Comparison of ENCODE assay signal across 1 cellular context in the genomic region with DNA sequence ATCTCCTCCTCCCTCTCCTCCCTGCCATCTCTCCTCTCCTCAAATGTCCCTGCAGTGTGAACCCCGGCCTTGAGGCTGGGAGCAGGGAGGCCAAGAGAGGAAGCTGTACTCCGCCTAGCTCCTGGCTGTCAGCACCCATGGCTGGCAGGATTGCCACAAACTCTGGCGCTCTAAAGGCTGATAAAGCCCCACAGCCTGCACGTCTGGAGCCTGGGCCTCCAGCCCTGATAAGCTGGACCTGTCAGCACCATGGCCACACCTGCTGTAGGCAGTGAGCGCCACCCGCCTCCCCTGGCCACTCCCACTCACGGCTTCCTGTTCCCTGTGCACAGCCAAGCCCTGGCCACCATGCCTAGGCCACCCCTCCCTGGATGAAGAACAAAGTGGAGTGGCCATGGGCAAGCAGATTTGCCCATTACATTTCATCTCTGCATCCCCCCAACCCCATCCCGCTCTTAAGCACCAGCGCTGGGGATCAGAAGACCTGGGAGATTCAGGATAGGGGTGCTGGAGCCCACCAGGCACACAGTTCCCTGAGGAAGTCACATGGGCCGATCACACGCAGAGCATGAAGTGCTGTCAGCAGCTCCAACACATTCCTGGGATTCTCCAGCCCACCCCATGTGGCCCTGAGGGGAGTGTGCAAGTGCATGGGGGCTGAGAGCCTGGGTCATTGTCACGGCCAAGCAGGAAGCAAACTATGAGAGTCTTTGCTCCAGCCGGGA.
TF ChIP-seq lines count a peak whose summit lies in the region.

No MANE protein-coding gene starts in this region.

TF ChIP-seq in K562, 482 proteins besides CTCF, POLR2A, EP300 and RAD21 (continued from another document and continues in another):
- TF ChIP-seq CTBP1 (IDR thresholded peaks at IDR 0.05; ENCODE audit: borderline replicate concordance) = peak; percentile 98
- no peak for TF ChIP-seq XRCC3 (IDR thresholded peaks at IDR 0.05)
- peak; percentile 87 for TF ChIP-seq CREM (IDR thresholded peaks at IDR 0.05; ENCODE audit: low read depth)
- TF ChIP-seq, protein P1, sequence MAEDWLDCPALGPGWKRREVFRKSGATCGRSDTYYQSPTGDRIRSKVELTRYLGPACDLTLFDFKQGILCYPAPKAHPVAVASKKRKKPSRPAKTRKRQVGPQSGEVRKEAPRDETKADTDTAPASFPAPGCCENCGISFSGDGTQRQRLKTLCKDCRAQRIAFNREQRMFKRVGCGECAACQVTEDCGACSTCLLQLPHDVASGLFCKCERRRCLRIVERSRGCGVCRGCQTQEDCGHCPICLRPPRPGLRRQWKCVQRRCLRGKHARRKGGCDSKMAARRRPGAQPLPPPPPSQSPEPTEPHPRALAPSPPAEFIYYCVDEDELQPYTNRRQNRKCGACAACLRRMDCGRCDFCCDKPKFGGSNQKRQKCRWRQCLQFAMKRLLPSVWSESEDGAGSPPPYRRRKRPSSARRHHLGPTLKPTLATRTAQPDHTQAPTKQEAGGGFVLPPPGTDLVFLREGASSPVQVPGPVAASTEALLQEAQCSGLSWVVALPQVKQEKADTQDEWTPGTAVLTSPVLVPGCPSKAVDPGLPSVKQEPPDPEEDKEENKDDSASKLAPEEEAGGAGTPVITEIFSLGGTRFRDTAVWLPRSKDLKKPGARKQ (CRISPR knock-in tag; IDR thresholded peaks at IDR 0.05) = no peak
- TF ChIP-seq NR2F6 (CRISPR knock-in tag; IDR thresholded peaks at IDR 0.05) = no peak
- TF ChIP-seq POU5F1 (IDR thresholded peaks at IDR 0.05; ENCODE audit: borderline replicate concordance, low read depth, low read length, partially characterized antibody) = peak; percentile 14
- TF ChIP-seq, protein P2, sequence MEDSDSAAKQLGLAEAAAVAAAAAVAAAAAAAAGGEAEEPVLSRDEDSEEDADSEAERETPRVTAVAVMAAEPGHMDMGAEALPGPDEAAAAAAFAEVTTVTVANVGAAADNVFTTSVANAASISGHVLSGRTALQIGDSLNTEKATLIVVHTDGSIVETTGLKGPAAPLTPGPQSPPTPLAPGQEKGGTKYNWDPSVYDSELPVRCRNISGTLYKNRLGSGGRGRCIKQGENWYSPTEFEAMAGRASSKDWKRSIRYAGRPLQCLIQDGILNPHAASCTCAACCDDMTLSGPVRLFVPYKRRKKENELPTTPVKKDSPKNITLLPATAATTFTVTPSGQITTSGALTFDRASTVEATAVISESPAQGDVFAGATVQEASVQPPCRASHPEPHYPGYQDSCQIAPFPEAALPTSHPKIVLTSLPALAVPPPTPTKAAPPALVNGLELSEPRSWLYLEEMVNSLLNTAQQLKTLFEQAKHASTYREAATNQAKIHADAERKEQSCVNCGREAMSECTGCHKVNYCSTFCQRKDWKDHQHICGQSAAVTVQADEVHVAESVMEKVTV (CRISPR knock-in tag; IDR thresholded peaks at IDR 0.05) = no peak
- TF ChIP-seq, protein P3, sequence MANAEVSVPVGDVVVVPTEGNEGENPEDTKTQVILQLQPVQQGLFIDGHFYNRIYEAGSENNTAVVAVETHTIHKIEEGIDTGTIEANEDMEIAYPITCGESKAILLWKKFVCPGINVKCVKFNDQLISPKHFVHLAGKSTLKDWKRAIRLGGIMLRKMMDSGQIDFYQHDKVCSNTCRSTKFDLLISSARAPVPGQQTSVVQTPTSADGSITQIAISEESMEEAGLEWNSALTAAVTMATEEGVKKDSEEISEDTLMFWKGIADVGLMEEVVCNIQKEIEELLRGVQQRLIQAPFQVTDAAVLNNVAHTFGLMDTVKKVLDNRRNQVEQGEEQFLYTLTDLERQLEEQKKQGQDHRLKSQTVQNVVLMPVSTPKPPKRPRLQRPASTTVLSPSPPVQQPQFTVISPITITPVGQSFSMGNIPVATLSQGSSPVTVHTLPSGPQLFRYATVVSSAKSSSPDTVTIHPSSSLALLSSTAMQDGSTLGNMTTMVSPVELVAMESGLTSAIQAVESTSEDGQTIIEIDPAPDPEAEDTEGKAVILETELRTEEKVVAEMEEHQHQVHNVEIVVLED (CRISPR knock-in tag; IDR thresholded peaks at IDR 0.05) = no peak
- TF ChIP-seq, protein P4, sequence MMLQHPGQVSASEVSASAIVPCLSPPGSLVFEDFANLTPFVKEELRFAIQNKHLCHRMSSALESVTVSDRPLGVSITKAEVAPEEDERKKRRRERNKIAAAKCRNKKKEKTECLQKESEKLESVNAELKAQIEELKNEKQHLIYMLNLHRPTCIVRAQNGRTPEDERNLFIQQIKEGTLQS (IDR thresholded peaks at IDR 0.05) = no peak; the same call in 1 of the 2 replicates
- TF ChIP-seq, protein P4 (CRISPR knock-in tag; conservative IDR thresholded peaks at IDR 0.05) = no peak
- TF ChIP-seq, protein P5, sequence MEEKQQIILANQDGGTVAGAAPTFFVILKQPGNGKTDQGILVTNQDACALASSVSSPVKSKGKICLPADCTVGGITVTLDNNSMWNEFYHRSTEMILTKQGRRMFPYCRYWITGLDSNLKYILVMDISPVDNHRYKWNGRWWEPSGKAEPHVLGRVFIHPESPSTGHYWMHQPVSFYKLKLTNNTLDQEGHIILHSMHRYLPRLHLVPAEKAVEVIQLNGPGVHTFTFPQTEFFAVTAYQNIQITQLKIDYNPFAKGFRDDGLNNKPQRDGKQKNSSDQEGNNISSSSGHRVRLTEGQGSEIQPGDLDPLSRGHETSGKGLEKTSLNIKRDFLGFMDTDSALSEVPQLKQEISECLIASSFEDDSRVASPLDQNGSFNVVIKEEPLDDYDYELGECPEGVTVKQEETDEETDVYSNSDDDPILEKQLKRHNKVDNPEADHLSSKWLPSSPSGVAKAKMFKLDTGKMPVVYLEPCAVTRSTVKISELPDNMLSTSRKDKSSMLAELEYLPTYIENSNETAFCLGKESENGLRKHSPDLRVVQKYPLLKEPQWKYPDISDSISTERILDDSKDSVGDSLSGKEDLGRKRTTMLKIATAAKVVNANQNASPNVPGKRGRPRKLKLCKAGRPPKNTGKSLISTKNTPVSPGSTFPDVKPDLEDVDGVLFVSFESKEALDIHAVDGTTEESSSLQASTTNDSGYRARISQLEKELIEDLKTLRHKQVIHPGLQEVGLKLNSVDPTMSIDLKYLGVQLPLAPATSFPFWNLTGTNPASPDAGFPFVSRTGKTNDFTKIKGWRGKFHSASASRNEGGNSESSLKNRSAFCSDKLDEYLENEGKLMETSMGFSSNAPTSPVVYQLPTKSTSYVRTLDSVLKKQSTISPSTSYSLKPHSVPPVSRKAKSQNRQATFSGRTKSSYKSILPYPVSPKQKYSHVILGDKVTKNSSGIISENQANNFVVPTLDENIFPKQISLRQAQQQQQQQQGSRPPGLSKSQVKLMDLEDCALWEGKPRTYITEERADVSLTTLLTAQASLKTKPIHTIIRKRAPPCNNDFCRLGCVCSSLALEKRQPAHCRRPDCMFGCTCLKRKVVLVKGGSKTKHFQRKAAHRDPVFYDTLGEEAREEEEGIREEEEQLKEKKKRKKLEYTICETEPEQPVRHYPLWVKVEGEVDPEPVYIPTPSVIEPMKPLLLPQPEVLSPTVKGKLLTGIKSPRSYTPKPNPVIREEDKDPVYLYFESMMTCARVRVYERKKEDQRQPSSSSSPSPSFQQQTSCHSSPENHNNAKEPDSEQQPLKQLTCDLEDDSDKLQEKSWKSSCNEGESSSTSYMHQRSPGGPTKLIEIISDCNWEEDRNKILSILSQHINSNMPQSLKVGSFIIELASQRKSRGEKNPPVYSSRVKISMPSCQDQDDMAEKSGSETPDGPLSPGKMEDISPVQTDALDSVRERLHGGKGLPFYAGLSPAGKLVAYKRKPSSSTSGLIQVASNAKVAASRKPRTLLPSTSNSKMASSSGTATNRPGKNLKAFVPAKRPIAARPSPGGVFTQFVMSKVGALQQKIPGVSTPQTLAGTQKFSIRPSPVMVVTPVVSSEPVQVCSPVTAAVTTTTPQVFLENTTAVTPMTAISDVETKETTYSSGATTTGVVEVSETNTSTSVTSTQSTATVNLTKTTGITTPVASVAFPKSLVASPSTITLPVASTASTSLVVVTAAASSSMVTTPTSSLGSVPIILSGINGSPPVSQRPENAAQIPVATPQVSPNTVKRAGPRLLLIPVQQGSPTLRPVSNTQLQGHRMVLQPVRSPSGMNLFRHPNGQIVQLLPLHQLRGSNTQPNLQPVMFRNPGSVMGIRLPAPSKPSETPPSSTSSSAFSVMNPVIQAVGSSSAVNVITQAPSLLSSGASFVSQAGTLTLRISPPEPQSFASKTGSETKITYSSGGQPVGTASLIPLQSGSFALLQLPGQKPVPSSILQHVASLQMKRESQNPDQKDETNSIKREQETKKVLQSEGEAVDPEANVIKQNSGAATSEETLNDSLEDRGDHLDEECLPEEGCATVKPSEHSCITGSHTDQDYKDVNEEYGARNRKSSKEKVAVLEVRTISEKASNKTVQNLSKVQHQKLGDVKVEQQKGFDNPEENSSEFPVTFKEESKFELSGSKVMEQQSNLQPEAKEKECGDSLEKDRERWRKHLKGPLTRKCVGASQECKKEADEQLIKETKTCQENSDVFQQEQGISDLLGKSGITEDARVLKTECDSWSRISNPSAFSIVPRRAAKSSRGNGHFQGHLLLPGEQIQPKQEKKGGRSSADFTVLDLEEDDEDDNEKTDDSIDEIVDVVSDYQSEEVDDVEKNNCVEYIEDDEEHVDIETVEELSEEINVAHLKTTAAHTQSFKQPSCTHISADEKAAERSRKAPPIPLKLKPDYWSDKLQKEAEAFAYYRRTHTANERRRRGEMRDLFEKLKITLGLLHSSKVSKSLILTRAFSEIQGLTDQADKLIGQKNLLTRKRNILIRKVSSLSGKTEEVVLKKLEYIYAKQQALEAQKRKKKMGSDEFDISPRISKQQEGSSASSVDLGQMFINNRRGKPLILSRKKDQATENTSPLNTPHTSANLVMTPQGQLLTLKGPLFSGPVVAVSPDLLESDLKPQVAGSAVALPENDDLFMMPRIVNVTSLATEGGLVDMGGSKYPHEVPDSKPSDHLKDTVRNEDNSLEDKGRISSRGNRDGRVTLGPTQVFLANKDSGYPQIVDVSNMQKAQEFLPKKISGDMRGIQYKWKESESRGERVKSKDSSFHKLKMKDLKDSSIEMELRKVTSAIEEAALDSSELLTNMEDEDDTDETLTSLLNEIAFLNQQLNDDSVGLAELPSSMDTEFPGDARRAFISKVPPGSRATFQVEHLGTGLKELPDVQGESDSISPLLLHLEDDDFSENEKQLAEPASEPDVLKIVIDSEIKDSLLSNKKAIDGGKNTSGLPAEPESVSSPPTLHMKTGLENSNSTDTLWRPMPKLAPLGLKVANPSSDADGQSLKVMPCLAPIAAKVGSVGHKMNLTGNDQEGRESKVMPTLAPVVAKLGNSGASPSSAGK (IDR thresholded peaks at IDR 0.05) = peak; percentile 79
- peak; percentile 77 for TF ChIP-seq SMAD1 (IDR thresholded peaks at IDR 0.05; ENCODE audit: low read depth, low read length, partially characterized antibody)
- peak; percentile 94 for TF ChIP-seq NFIC (IDR thresholded peaks at IDR 0.05)
- peak; percentile 80 for TF ChIP-seq MXI1 (IDR thresholded peaks at IDR 0.05; ENCODE audit: low read depth, low read length)
- TF ChIP-seq, protein P6, sequence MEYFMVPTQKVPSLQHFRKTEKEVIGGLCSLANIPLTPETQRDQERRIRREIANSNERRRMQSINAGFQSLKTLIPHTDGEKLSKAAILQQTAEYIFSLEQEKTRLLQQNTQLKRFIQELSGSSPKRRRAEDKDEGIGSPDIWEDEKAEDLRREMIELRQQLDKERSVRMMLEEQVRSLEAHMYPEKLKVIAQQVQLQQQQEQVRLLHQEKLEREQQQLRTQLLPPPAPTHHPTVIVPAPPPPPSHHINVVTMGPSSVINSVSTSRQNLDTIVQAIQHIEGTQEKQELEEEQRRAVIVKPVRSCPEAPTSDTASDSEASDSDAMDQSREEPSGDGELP (CRISPR knock-in tag; IDR thresholded peaks at IDR 0.05; ENCODE audit: borderline replicate concordance) = peak; percentile 96
- 0 out of 2 replicates have a peak, but pooled peaks have one; percentile 32 for TF ChIP-seq HIVEP1 (CRISPR knock-in tag; IDR thresholded peaks at IDR 0.05)
- no peak for TF ChIP-seq HCFC1 (IDR thresholded peaks at IDR 0.05; ENCODE audit: low read depth, low read length)
- peak; percentile 90; the same call in 1 of the 2 replicates for TF ChIP-seq ELF4 (CRISPR knock-in tag; IDR thresholded peaks at IDR 0.05)
- no peak for TF ChIP-seq RBBP5 (IDR thresholded peaks at IDR 0.05; ENCODE audit: borderline replicate concordance, insufficient read depth, low read length, poor library complexity, severe bottlenecking)
- peak; percentile 98 for TF ChIP-seq CXXC5 (CRISPR knock-in tag; IDR thresholded peaks at IDR 0.05)
- TF ChIP-seq, protein P7, sequence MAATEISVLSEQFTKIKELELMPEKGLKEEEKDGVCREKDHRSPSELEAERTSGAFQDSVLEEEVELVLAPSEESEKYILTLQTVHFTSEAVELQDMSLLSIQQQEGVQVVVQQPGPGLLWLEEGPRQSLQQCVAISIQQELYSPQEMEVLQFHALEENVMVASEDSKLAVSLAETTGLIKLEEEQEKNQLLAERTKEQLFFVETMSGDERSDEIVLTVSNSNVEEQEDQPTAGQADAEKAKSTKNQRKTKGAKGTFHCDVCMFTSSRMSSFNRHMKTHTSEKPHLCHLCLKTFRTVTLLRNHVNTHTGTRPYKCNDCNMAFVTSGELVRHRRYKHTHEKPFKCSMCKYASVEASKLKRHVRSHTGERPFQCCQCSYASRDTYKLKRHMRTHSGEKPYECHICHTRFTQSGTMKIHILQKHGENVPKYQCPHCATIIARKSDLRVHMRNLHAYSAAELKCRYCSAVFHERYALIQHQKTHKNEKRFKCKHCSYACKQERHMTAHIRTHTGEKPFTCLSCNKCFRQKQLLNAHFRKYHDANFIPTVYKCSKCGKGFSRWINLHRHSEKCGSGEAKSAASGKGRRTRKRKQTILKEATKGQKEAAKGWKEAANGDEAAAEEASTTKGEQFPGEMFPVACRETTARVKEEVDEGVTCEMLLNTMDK (IDR thresholded peaks at IDR 0.05; ENCODE audit: borderline replicate concordance, insufficient read depth, low read depth, low read length, poor library complexity, severe bottlenecking) = no peak
- TF ChIP-seq KDM1A (IDR thresholded peaks at IDR 0.05) = peak; percentile 80
- TF ChIP-seq KLF16 (IDR thresholded peaks at IDR 0.05) = peak; percentile 97
